18 cellular contexts compared by ENCODE assay signal in the genomic region with DNA sequence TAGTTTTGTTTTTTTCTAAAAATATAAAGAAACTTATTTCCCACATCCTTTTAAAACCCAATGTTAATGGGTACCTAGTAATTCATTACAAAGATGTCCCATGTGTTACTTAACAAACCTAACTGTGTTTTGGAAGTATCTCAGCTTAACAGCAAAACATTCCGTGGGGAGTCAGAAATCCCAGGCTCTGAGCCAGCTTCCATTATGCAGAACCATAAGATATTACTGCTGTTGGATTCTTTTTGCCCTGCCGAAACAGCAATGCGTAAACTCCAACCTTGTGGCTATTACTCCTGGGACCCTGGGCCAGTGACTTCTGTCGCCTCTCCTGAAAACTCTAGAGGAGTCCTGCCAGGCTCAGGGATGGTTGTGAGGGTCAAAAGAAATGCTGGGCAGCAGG.
DNase-seq lines count a peak whose midpoint lies in the region; ATAC-seq and TF ChIP-seq lines count a peak whose summit lies in the region.
"Had no signal": no experiment of that assay in that cellular context is flagged by ENCODE, and none has a peak within 500 bp of the region (broad histone marks: within the 10 kb centered on the region; RNA-seq: fewer than 3 reads in every experiment).

No MANE protein-coding gene starts in this region.

- peaks cover 0 to 7% of the 10 kb centered on the region in 2 donors for H3K9me3 Mint-ChIP-seq in activated naive CD4-positive, alpha-beta T cell treated with anti-CD3 and anti-CD28 coated beads, Interleukin-2, amount 50 U/mL, for 72 hours
- no peaks in the 10 kb centered on the region for H3K9me3 Mint-ChIP-seq in MCF 10A (ENCODE audit: unreplicated experiment)
- H3K9me3 Mint-ChIP-seq: activated T-helper 2 cell treated with anti-CD3 and anti-CD28 coated beads, Interferon-gamma antibody, Interleukin-2, Interleukin-4, amounts not matched to agents 10 μg/mL and 5 μg/mL and 100 μg/mL, durations not matched to agents 14 hours and 24 hours and 36 hours; CD8-positive, alpha-beta T cell had no signal

- no peak overlapping the region for H3K4me3 Mint-ChIP-seq in MCF 10A (ENCODE audit: unreplicated experiment)
- H3K4me3 Mint-ChIP-seq: CD8-positive, alpha-beta T cell; naive thymus-derived CD4-positive, alpha-beta T cell had no signal

- DNase-seq in NCI-H1694 (lab: John Stamatoyannopoulos, UW) (peak; percentile 45), cerebellar cortex (ENCODE audit: low spot score) (peak; percentile 47), heart right ventricle (peak in 1 of 2 donors; percentile 58), sigmoid colon (no peak), MCF 10A (ENCODE audit: unreplicated experiment) (no peak), ureter (ENCODE audit: low spot score) (no peak), A673 (ENCODE audit: low spot score) (no peak)
- DNase-seq in activated naive CD4-positive, alpha-beta T cell treated with anti-CD3 and anti-CD28 coated beads, Interleukin-2, amount 50 U/mL, for 72 hours (ENCODE audit: low spot score in 2 of 2) = no peak
- DNase-seq: CD8-positive, alpha-beta T cell; gastrocnemius medialis; GM23248; naive thymus-derived CD4-positive, alpha-beta T cell; NCI-H1417 treated with DMSO at 0.1 percent for 48 hours; stimulated activated CD4-positive, alpha-beta T cell treated with anti-CD3 and anti-CD28 coated beads, Interleukin-12 subunit alpha, Interleukin-12 subunit beta, amount 100 ng/mL, for 4 hours; transverse colon had no signal

- CTCF ChIA-PET in MCF 10A (lab: Yijun Ruan, JAX) = interaction anchor here (0.7 kb wide), 1 partner anchor 26 kb away, joined by 4 read pairs; no protein-coding TSS in a partner anchor
- CTCF ChIA-PET in A673 (lab: Charles Lee) = no interaction called here

- H3K27me3 ChIP-seq in heart right ventricle = no peaks in the 10 kb centered on the region
- H3K27me3 ChIP-seq in sigmoid colon = no peaks in the 10 kb centered on the region
- no peaks in the 10 kb centered on the region for H3K27me3 ChIP-seq in A673 (replicated peaks; ENCODE audit: insufficient read depth, low read depth, low read length, poor library complexity)
- H3K27me3 ChIP-seq: gastrocnemius medialis, transverse colon had no signal

- H3K36me3 Mint-ChIP-seq in activated naive CD4-positive, alpha-beta T cell treated with anti-CD3 and anti-CD28 coated beads, Interleukin-2, amount 50 U/mL, for 72 hours = no peaks in the 10 kb centered on the region
- H3K36me3 Mint-ChIP-seq in MCF 10A (ENCODE audit: insufficient read depth, unreplicated experiment) = no peaks in the 10 kb centered on the region
- H3K36me3 Mint-ChIP-seq: CD8-positive, alpha-beta T cell; naive thymus-derived CD4-positive, alpha-beta T cell had no signal

- peak overlapping the region in 3 of 10 donors; percentile 1 to 55 (median 33) for H3K27ac ChIP-seq in heart right ventricle
- H3K27ac ChIP-seq in sigmoid colon = peak overlapping the region in 3 of 4 donors; percentile 62 to 78 (median 66)
- H3K27ac ChIP-seq in A673 (ENCODE audit: low read depth, low read length, poor library complexity, severe bottlenecking) = no peak overlapping the region
- H3K27ac ChIP-seq: gastrocnemius medialis, GM23248 had no signal

- no peak for TF ChIP-seq POLR2A in sigmoid colon (IDR thresholded peaks at IDR 0.05)

- no peak overlapping the region for H3K4me3 ChIP-seq in heart right ventricle
- no peak overlapping the region for H3K4me3 ChIP-seq in sigmoid colon
- H3K4me3 ChIP-seq in A673 (ENCODE audit: low read depth, low read length, poor library complexity, severe bottlenecking) = no peak overlapping the region
- H3K4me3 ChIP-seq: gastrocnemius medialis, GM23248, lung, transverse colon had no signal

- H3K9me3 ChIP-seq in heart right ventricle = no peaks in the 10 kb centered on the region
- H3K9me3 ChIP-seq in sigmoid colon = no peaks in the 10 kb centered on the region
- H3K9me3 ChIP-seq in A673 (ENCODE audit: low read depth, low read length, poor library complexity, severe bottlenecking) = no peaks in the 10 kb centered on the region
- H3K9me3 ChIP-seq: gastrocnemius medialis, transverse colon had no signal

- H3K36me3 ChIP-seq in heart right ventricle (no peaks in the 10 kb centered on the region), sigmoid colon (no peaks in the 10 kb centered on the region), A673 (ENCODE audit: insufficient read depth, low read length, poor library complexity, severe bottlenecking) (no peaks in the 10 kb centered on the region)
- H3K36me3 ChIP-seq: gastrocnemius medialis, transverse colon had no signal

- BruUV-seq in MCF 10A (replicated peaks; lab: Mats Ljungman, UMichigan) (no TSS peak), A673 (replicated peaks; lab: Mats Ljungman, UMichigan) (no TSS peak)

- no peaks in the 10 kb centered on the region for H3K4me1 Mint-ChIP-seq in MCF 10A (ENCODE audit: insufficient read depth, unreplicated experiment)

- no peak for TF ChIP-seq EP300 in sigmoid colon (IDR thresholded peaks at IDR 0.05)

- H3K27me3 Mint-ChIP-seq in MCF 10A (ENCODE audit: insufficient read depth, unreplicated experiment) = peaks cover 3% of the 10 kb centered on the region

- peak in 6 of 8 donors; percentile 36 to 75 (median 54) for ATAC-seq in heart right ventricle
- ATAC-seq in activated naive CD4-positive, alpha-beta T cell treated with anti-CD3 and anti-CD28 coated beads, Interleukin-2, amount 50 U/mL, for 72 hours = no peak
- ATAC-seq: CD8-positive, alpha-beta T cell; gastrocnemius medialis; naive thymus-derived CD4-positive, alpha-beta T cell had no signal

- H3K4me1 ChIP-seq in heart right ventricle (peaks cover 0 to 30% (median 21%) of the 10 kb centered on the region in 9 donors), sigmoid colon (peaks cover 0 to 27% (median 24%) of the 10 kb centered on the region in 4 donors), A673 (ENCODE audit: insufficient read depth, low read length, poor library complexity, severe bottlenecking) (no peaks in the 10 kb centered on the region)

- TF ChIP-seq CTCF in heart right ventricle (IDR thresholded peaks at IDR 0.05) (no peak), sigmoid colon (IDR thresholded peaks at IDR 0.05) (no peak), MCF 10A (IDR thresholded peaks at IDR 0.05; ENCODE audit: unreplicated experiment) (no peak), A673 (conservative IDR thresholded peaks at IDR 0.05; ENCODE audit: low read depth, low read length) (no peak)

- POLR2A ChIA-PET in MCF 10A (lab: Yijun Ruan, JAX) = interaction anchor here (0.7 kb wide), 1 partner anchor 13 kb away, joined by 4 read pairs; no protein-coding TSS in a partner anchor
- POLR2A ChIA-PET in A673 (lab: Charles Lee; ENCODE audit: low non-redundant PET) = no interaction called here

- WGBS in heart right ventricle, 2 donors = 33 to 42% methylated on average over 4 of the region's 4 CpGs
- WGBS in sigmoid colon, 2 donors = 58 to 74% methylated on average over 4 of the region's 4 CpGs

- H3K27ac Mint-ChIP-seq in activated naive CD4-positive, alpha-beta T cell treated with anti-CD3 and anti-CD28 coated beads, Interleukin-2, amount 50 U/mL, for 72 hours = peak overlapping the region in 1 of 2 donors; percentile 52
- no peak overlapping the region for H3K27ac Mint-ChIP-seq in MCF 10A (ENCODE audit: low read depth, unreplicated experiment)
- H3K27ac Mint-ChIP-seq: activated T-helper 2 cell treated with anti-CD3 and anti-CD28 coated beads, Interferon-gamma antibody, Interleukin-2, Interleukin-4, amounts not matched to agents 10 μg/mL and 5 μg/mL and 100 μg/mL, durations not matched to agents 14 hours and 24 hours and 36 hours; CD8-positive, alpha-beta T cell; naive thymus-derived CD4-positive, alpha-beta T cell; progenitor cell of endocrine pancreas had no signal

- intact Hi-C loops in heart right ventricle (cut with DNase I) = loop anchor here in 2 of 10 donors (10.0 kb wide), 2 partner anchors 95 to 275 kb away; partner anchors contain the start of gene NCK2 (in 1 of the 2)
- intact Hi-C loops in sigmoid colon (cut with DNase I) = loop anchor here (10.0 kb wide), 1 partner anchor 85 kb away; no protein-coding TSS in a partner anchor
- intact Hi-C loops in MCF 10A (cut with micrococcal nuclease) = no loop called here
- intact Hi-C loops in A673 (cut with micrococcal nuclease; ENCODE audit: unreplicated experiment) = no loop called here

Comparison
In these comparisons a context has a peak if more than half of its experiments do, and no peak if none do; other contexts are left out.
1. DNase-seq: peak in NCI-H1694 (single experiment) and cerebellar cortex (single experiment); none in sigmoid colon (single experiment), activated naive CD4-positive, alpha-beta T cell treated with anti-CD3 and anti-CD28 coated beads, Interleukin-2, amount 50 U/mL, for 72 hours (0 of 2), MCF 10A (single experiment), ureter (single experiment) and A673 (single experiment).
2. ATAC-seq: peak in heart right ventricle (6 of 8); none in activated naive CD4-positive, alpha-beta T cell treated with anti-CD3 and anti-CD28 coated beads, Interleukin-2, amount 50 U/mL, for 72 hours (0 of 2).